ENCODE assay signal across 15 cellular contexts in genomic region chr9:89360465-89360864, GRCh38. TPM values are rescaled to one million over a fixed set of nuclear protein-coding genes. Genes with fewer than 3 reads are reported as not detected.
A peak's percentile ranks its signal among the peaks of the same experiment; 100 is the strongest.
DNase-seq lines count a peak whose midpoint lies in the region; ATAC-seq and TF ChIP-seq lines count a peak whose summit lies in the region.
"Had no signal": no experiment of that assay in that cellular context is flagged by ENCODE, and none has a peak within 500 bp of the region (broad histone marks: within the 10 kb centered on the region; RNA-seq: fewer than 3 reads in every experiment).

No MANE protein-coding gene starts in this region.

- no peak for TF ChIP-seq CTCF in WERI-Rb-1 (IDR thresholded peaks at IDR 0.05; ENCODE audit: low read depth, low read length)
- TF ChIP-seq CTCF in Calu3 (IDR thresholded peaks at IDR 0.05; ENCODE audit: unreplicated experiment), result no peak

- ATAC-seq in stimulated activated naive CD8-positive, alpha-beta T cell treated with anti-CD3 and anti-CD28 coated beads, Interleukin-15, Interleukin-2, amounts not matched to agents 100 U/mL and 50 U/mL, for 24 hours, result no peak
- ATAC-seq in stimulated activated naive CD8-positive, alpha-beta T cell treated with anti-CD3 and anti-CD28 coated beads, Interleukin-15, amount 100 ng/mL, for 72 hours, result no peak
- ATAC-seq in memory B cell (ENCODE audit: low read depth), result no peak
- ATAC-seq in HG02938 (IDR thresholded peaks at IDR 0.05; ENCODE audit: unreplicated experiment), result no peak

- H3K36me3 ChIP-seq in WERI-Rb-1, result peaks cover 48% of the 10 kb centered on the region

- CTCF ChIA-PET in Calu3 (lab: Charles Lee), result no interaction called here

- DNase-seq in stimulated activated naive CD8-positive, alpha-beta T cell treated with anti-CD3 and anti-CD28 coated beads, Interleukin-15, Interleukin-2, amounts not matched to agents 100 U/mL and 50 U/mL, for 24 hours, result peak; percentile 1
- no peak for DNase-seq in stimulated activated naive CD8-positive, alpha-beta T cell treated with anti-CD3 and anti-CD28 coated beads, Interleukin-15, amount 100 ng/mL, for 72 hours
- DNase-seq in WERI-Rb-1 (peak; percentile 40), memory B cell (ENCODE audit: low spot score in 2 of 2) (no peak), retina (no peak), Calu3 (no peak), GM19240 (ENCODE audit: insufficient read length, low spot score) (no peak)
- DNase-seq: activated CD4-positive, alpha-beta T cell treated with anti-CD3 and anti-CD28 coated beads for 1 hour; activated naive CD8-positive, alpha-beta T cell treated with anti-CD3 and anti-CD28 coated beads, Interleukin-2, amount 10 ng/mL, durations not matched to agents 7 days and 5 days; C1 segment of cervical spinal cord; effector CD8-positive, alpha-beta T cell; heart right ventricle; stimulated activated CD4-positive, alpha-beta T cell treated with anti-CD3 and anti-CD28 coated beads, Interleukin-15, amount 100 ng/mL, for 24 hours; stimulated activated naive CD4-positive, alpha-beta T cell treated with Interleukin-2 at 50 U/mL for 16 hours had no signal

- H3K4me3 Mint-ChIP-seq in stimulated activated naive CD8-positive, alpha-beta T cell treated with anti-CD3 and anti-CD28 coated beads, Interleukin-15, amount 100 ng/mL, for 72 hours, result no peak overlapping the region
- no peak overlapping the region for H3K4me3 Mint-ChIP-seq in memory B cell
- H3K4me3 Mint-ChIP-seq in Calu3 (ENCODE audit: low read depth, unreplicated experiment), result no peak overlapping the region
- H3K4me3 Mint-ChIP-seq: activated naive CD8-positive, alpha-beta T cell treated with anti-CD3 and anti-CD28 coated beads, Interleukin-2, amount 10 ng/mL, durations not matched to agents 7 days and 5 days had no signal

- H3K27me3 Mint-ChIP-seq in stimulated activated naive CD8-positive, alpha-beta T cell treated with anti-CD3 and anti-CD28 coated beads, Interleukin-15, amount 100 ng/mL, for 72 hours, result no peaks in the 10 kb centered on the region
- H3K27me3 Mint-ChIP-seq in memory B cell (no peaks in the 10 kb centered on the region), Calu3 (ENCODE audit: unreplicated experiment) (no peaks in the 10 kb centered on the region)
- H3K27me3 Mint-ChIP-seq: activated naive CD8-positive, alpha-beta T cell treated with anti-CD3 and anti-CD28 coated beads, Interleukin-2, amount 10 ng/mL, durations not matched to agents 7 days and 5 days had no signal

- no peaks in the 10 kb centered on the region for H3K27me3 ChIP-seq in WERI-Rb-1 (ENCODE audit: insufficient read depth, low read depth, severe bottlenecking)
- H3K27me3 ChIP-seq: heart right ventricle had no signal

- no TSS peak for BruUV-seq in Calu3 (replicated peaks; lab: Mats Ljungman, UMichigan)

- H3K9me3 ChIP-seq in WERI-Rb-1 (ENCODE audit: severe bottlenecking), result no peaks in the 10 kb centered on the region
- H3K9me3 ChIP-seq: heart right ventricle had no signal

- H3K27ac Mint-ChIP-seq in stimulated activated naive CD8-positive, alpha-beta T cell treated with anti-CD3 and anti-CD28 coated beads, Interleukin-15, amount 100 ng/mL, for 72 hours, result peak overlapping the region in 1 of 2 donors; percentile 93
- peak overlapping the region; percentile 75 for H3K27ac Mint-ChIP-seq in memory B cell
- no peak overlapping the region for H3K27ac Mint-ChIP-seq in Calu3 (ENCODE audit: unreplicated experiment)

- peaks cover 32% of the 10 kb centered on the region for H3K36me3 Mint-ChIP-seq in memory B cell
- H3K36me3 Mint-ChIP-seq in Calu3 (ENCODE audit: insufficient read depth, unreplicated experiment), result peaks cover 24% of the 10 kb centered on the region

- peaks cover 41% of the 10 kb centered on the region for H3K4me1 Mint-ChIP-seq in stimulated activated naive CD8-positive, alpha-beta T cell treated with anti-CD3 and anti-CD28 coated beads, Interleukin-15, amount 100 ng/mL, for 72 hours
- no peaks in the 10 kb centered on the region for H3K4me1 Mint-ChIP-seq in memory B cell
- H3K4me1 Mint-ChIP-seq in Calu3 (ENCODE audit: low read depth, unreplicated experiment), result no peaks in the 10 kb centered on the region

- H3K4me3 ChIP-seq in WERI-Rb-1 (ENCODE audit: low read depth, low read length), result no peak overlapping the region
- H3K4me3 ChIP-seq: heart right ventricle had no signal

- intact Hi-C loops in Calu3 (cut with micrococcal nuclease; ENCODE audit: unreplicated experiment), result no loop called here

- H3K27ac ChIP-seq in WERI-Rb-1, result no peak overlapping the region

- no peaks in the 10 kb centered on the region for H3K9me3 Mint-ChIP-seq in stimulated activated naive CD8-positive, alpha-beta T cell treated with anti-CD3 and anti-CD28 coated beads, Interleukin-15, amount 100 ng/mL, for 72 hours
- H3K9me3 Mint-ChIP-seq in memory B cell, result no peaks in the 10 kb centered on the region
- H3K9me3 Mint-ChIP-seq in Calu3 (ENCODE audit: low read depth, unreplicated experiment), result no peaks in the 10 kb centered on the region
- H3K9me3 Mint-ChIP-seq: activated naive CD8-positive, alpha-beta T cell treated with anti-CD3 and anti-CD28 coated beads, Interleukin-2, amount 10 ng/mL, durations not matched to agents 7 days and 5 days had no signal

RNA-seq across cellular contexts. Expression of gene SECISBP2, which starts 42.2 kb away (rescaled TPM):
- 25.1 and 27.8 TPM in 2 replicates for total RNA-seq in Calu3 (2022)

RNA-seq across cellular contexts. Expression of gene CKS2, which starts 49.5 kb away (rescaled TPM):
- total RNA-seq in Calu3 (2022), result 99.5 and 116 TPM in 2 replicates

Comparison
In these comparisons a context has a peak if more than half of its experiments do, and no peak if none do; other contexts are left out.
1. DNase-seq: peak in stimulated activated naive CD8-positive, alpha-beta T cell treated with anti-CD3 and anti-CD28 coated beads, Interleukin-15, Interleukin-2, amounts not matched to agents 100 U/mL and 50 U/mL, for 24 hours (single experiment) and WERI-Rb-1 (single experiment); none in stimulated activated naive CD8-positive, alpha-beta T cell treated with anti-CD3 and anti-CD28 coated beads, Interleukin-15, amount 100 ng/mL, for 72 hours (0 of 2), memory B cell (0 of 2), retina (single experiment), Calu3 (single experiment) and GM19240 (single experiment).